Comparison of ENCODE assay signal across 17 cellular contexts in genomic region chr13:106990594-106990993, GRCh38.
DNase-seq lines count a peak whose midpoint lies in the region; ATAC-seq, FAIRE-seq and TF ChIP-seq lines count a peak whose summit lies in the region.
"Had no signal": no experiment of that assay in that cellular context is flagged by ENCODE, and none has a peak within 500 bp of the region (broad histone marks: within the 10 kb centered on the region; RNA-seq: fewer than 3 reads in every experiment).

No MANE protein-coding gene starts in this region.

- no peaks in the 10 kb centered on the region for H3K79me2 ChIP-seq in astrocyte (ENCODE audit: insufficient read depth, low read length)
- H3K79me2 ChIP-seq in smooth muscle cell (ENCODE audit: low read depth), result no peaks in the 10 kb centered on the region

- BruUV-seq in IMR-90 (replicated peaks; lab: Mats Ljungman, UMichigan), result no TSS peak

- H2AFZ ChIP-seq in IMR-90 (replicated peaks; ENCODE audit: low read length, poor library complexity), result no peak overlapping the region
- no peak overlapping the region for H2AFZ ChIP-seq in astrocyte (ENCODE audit: low read depth, low read length)
- H2AFZ ChIP-seq in smooth muscle cell (ENCODE audit: low read depth), result peak overlapping the region; percentile 1

- H3K4me1 ChIP-seq in IMR-90 (ENCODE audit: control insufficient read depth, insufficient read depth, low read length) (peaks cover 5% of the 10 kb centered on the region; the same call in 1 of the 2 replicates), astrocyte (ENCODE audit: insufficient read depth, low read length) (no peaks in the 10 kb centered on the region), smooth muscle cell (ENCODE audit: low read depth) (no peaks in the 10 kb centered on the region), right lobe of liver (peaks cover 0 to 22% (median 9%) of the 10 kb centered on the region in 4 donors)
- H3K4me1 ChIP-seq: A549 had no signal

- DNase-seq in EH (ENCODE audit: low read depth) (peak; percentile 43), IMR-90 (peak; percentile 43), astrocyte (ENCODE audit: low read depth) (peak; percentile 6), smooth muscle cell (lab: John Stamatoyannopoulos, UW; ENCODE audit: unreplicated experiment) (no peak), HCEC 1CT (no peak), right lobe of liver (no peak), cerebellar nuclear complex (lab: John Stamatoyannopoulos, UW) (no peak)
- DNase-seq in activated effector memory CD4-positive, alpha-beta T cell treated with Interleukin-2 at 50 U/mL for 16 hours, result no peak
- DNase-seq: AML-193; C1 segment of cervical spinal cord; Calu3; CD4-positive, alpha-beta T cell; DMS 273 treated with DMSO at 0.1 percent for 48 hours had no signal

- peaks cover 2% of the 10 kb centered on the region for H3K9me3 Mint-ChIP-seq in astrocyte (ENCODE audit: unreplicated experiment)

- 0 out of 2 replicates have a peak overlapping the region, but pooled peaks have one; percentile 42 for H3K14ac ChIP-seq in IMR-90 (replicated peaks; ENCODE audit: low read depth, low read length)

- WGBS in IMR-90 (ENCODE audit: extremely low coverage in 2 of 2, insufficient read length in 1 of 2), 2 experiments, result no CpG with 5 or more reads among the region's 1 CpG
- 54% methylated on average over 1 of the region's 1 CpG for WGBS in smooth muscle cell (ENCODE audit: low lambda C conversion rate)
- 88% methylated on average over 1 of the region's 1 CpG for WGBS in right lobe of liver (ENCODE audit: insufficient coverage, low coverage, low lambda C conversion rate, missing lambda C conversion rate)

- CTCF ChIA-PET in IMR-90 (lab: Yijun Ruan, JAX), result interaction anchor here (0.7 to 1.0 kb wide), 3 partner anchors 10 to 63 kb away, joined by 4 to 5 read pairs (median 4); no protein-coding TSS in a partner anchor

- no peak overlapping the region for H3K23ac ChIP-seq in IMR-90 (ENCODE audit: low read depth, low read length)

- H3K9me1 ChIP-seq in IMR-90 (ENCODE audit: insufficient read depth, low read length), result no peaks in the 10 kb centered on the region

- in situ Hi-C loops in IMR-90 (cut with MboI; ENCODE audit: low sequenced_read_pairs), result no loop called here

- H4K20me1 ChIP-seq in IMR-90 (ENCODE audit: insufficient read depth, low read length) (no peaks in the 10 kb centered on the region), astrocyte (ENCODE audit: insufficient read depth, low read length) (no peaks in the 10 kb centered on the region), smooth muscle cell (ENCODE audit: low read depth) (no peaks in the 10 kb centered on the region)

- peak overlapping the region; percentile 24 for H2BK5ac ChIP-seq in IMR-90 (ENCODE audit: low read depth, low read length, poor library complexity, severe bottlenecking)

- H2BK20ac ChIP-seq in IMR-90 (ENCODE audit: low read depth, low read length), result peak overlapping the region; percentile 21; the same call in 1 of the 2 replicates

- TF ChIP-seq POLR2A in IMR-90 (IDR thresholded peaks at IDR 0.05; ENCODE audit: low read depth, low read length) (no peak), right lobe of liver (IDR thresholded peaks at IDR 0.05) (no peak)

- H3K4me3 ChIP-seq in IMR-90 (ENCODE audit: insufficient read depth, low read depth, low read length) (no peak overlapping the region), astrocyte (ENCODE audit: insufficient read depth, low read depth, low read length) (no peak overlapping the region), smooth muscle cell (no peak overlapping the region), right lobe of liver (no peak overlapping the region)
- H3K4me3 ChIP-seq: A549 had no signal

- TF ChIP-seq CTCF in IMR-90 (conservative IDR thresholded peaks at IDR 0.05; ENCODE audit: low read depth, low read length), result no peak
- TF ChIP-seq CTCF in astrocyte (IDR thresholded peaks at IDR 0.05; ENCODE audit: insufficient read depth, low read depth, low read length), result no peak
- TF ChIP-seq CTCF in smooth muscle cell (IDR thresholded peaks at IDR 0.05; ENCODE audit: borderline replicate concordance, insufficient read depth, poor library complexity, severe bottlenecking), result no peak
- TF ChIP-seq CTCF in right lobe of liver (IDR thresholded peaks at IDR 0.05), result no peak

- no peak overlapping the region for H4K5ac ChIP-seq in IMR-90 (ENCODE audit: low read depth, low read length)

- H3K36me3 ChIP-seq in IMR-90 (ENCODE audit: control insufficient read depth, insufficient read depth, low read length) (no peaks in the 10 kb centered on the region), astrocyte (ENCODE audit: insufficient read depth, low read length) (no peaks in the 10 kb centered on the region), smooth muscle cell (ENCODE audit: low read depth) (no peaks in the 10 kb centered on the region), right lobe of liver (no peaks in the 10 kb centered on the region)

- H3K56ac ChIP-seq in IMR-90 (ENCODE audit: extremely low read depth, insufficient read depth, low read length), result no peak overlapping the region

- ATAC-seq in IMR-90 (ENCODE audit: low read depth) (peak; percentile 63), right lobe of liver (no peak)
- ATAC-seq: A549, HepG2 had no signal

- H3K27me3 Mint-ChIP-seq in astrocyte (ENCODE audit: low read depth, unreplicated experiment), result no peaks in the 10 kb centered on the region
- H3K27me3 Mint-ChIP-seq: CD4-positive, alpha-beta T cell had no signal

- dilution Hi-C loops in IMR-90 (cut with HindIII; ENCODE audit: low sequenced_read_pairs, unreplicated experiment), result no loop called here

- no peaks in the 10 kb centered on the region for H3K36me3 Mint-ChIP-seq in astrocyte (ENCODE audit: low read depth, unreplicated experiment)

- H2AK9ac ChIP-seq in IMR-90 (replicated peaks; ENCODE audit: low read depth, low read length, poor library complexity), result no peak overlapping the region

- no peak overlapping the region for H3K27ac ChIP-seq in IMR-90 (ENCODE audit: insufficient read depth, low read length)
- H3K27ac ChIP-seq in astrocyte (ENCODE audit: low read depth, low read length), result no peak overlapping the region
- peak overlapping the region; percentile 69 for H3K27ac ChIP-seq in smooth muscle cell (ENCODE audit: low read depth)
- H3K27ac ChIP-seq in right lobe of liver, result no peak overlapping the region
- H3K27ac ChIP-seq: A549 had no signal

- intact Hi-C loops in IMR-90 (cut with micrococcal nuclease), result loop anchor here (5.0 kb wide), 1 partner anchor 42 kb away; no protein-coding TSS in a partner anchor
- intact Hi-C loops in right lobe of liver (cut with DNase I), result no loop called here

- no peak overlapping the region for H2BK15ac ChIP-seq in IMR-90 (ENCODE audit: low read depth, low read length)

- 0 out of 2 replicates have a peak overlapping the region, but pooled peaks have one; percentile 30 for H3K4ac ChIP-seq in IMR-90 (ENCODE audit: low read depth, low read length)

- no peak for TF ChIP-seq RAD21 in IMR-90 (IDR thresholded peaks at IDR 0.05; ENCODE audit: low read length)

- no peak overlapping the region for H2AK5ac ChIP-seq in IMR-90 (ENCODE audit: low read depth, low read length)

- H4K91ac ChIP-seq in IMR-90 (ENCODE audit: insufficient read depth, low read depth, low read length), result no peak overlapping the region

- no peaks in the 10 kb centered on the region for H3K79me1 ChIP-seq in IMR-90 (ENCODE audit: low read depth in 1 of 2, low read length in 2 of 2)

- no peak for FAIRE-seq in astrocyte (lab: Jason Lieb, UNC)
- FAIRE-seq: A549, GM12892, HepG2, HTR-8/SVneo had no signal

- H2BK120ac ChIP-seq in IMR-90 (ENCODE audit: low read depth, low read length), result peak overlapping the region; percentile 39

- no peak overlapping the region for H3K4me3 Mint-ChIP-seq in astrocyte (ENCODE audit: unreplicated experiment)
- H3K4me3 Mint-ChIP-seq: CD4-positive, alpha-beta T cell had no signal

- POLR2A ChIA-PET in IMR-90 (lab: Charles Lee; ENCODE audit: unreplicated experiment), result no interaction called here

- H3K27me3 ChIP-seq in IMR-90 (ENCODE audit: control insufficient read depth, insufficient read depth, low read length), result no peaks in the 10 kb centered on the region
- H3K27me3 ChIP-seq in astrocyte (ENCODE audit: insufficient read depth, low read length), result no peaks in the 10 kb centered on the region
- H3K27me3 ChIP-seq in smooth muscle cell (ENCODE audit: low read depth), result peaks cover 4% of the 10 kb centered on the region
- H3K27me3 ChIP-seq in right lobe of liver, result no peaks in the 10 kb centered on the region

- no peaks in the 10 kb centered on the region for H3K9me3 ChIP-seq in IMR-90 (ENCODE audit: control insufficient read depth, insufficient read depth, low read length)
- H3K9me3 ChIP-seq in astrocyte (ENCODE audit: insufficient read depth, low read depth, low read length), result no peaks in the 10 kb centered on the region
- no peaks in the 10 kb centered on the region for H3K9me3 ChIP-seq in smooth muscle cell (replicated peaks; ENCODE audit: low read depth)
- no peaks in the 10 kb centered on the region for H3K9me3 ChIP-seq in right lobe of liver
- H3K9me3 ChIP-seq: A549 had no signal

- H3K18ac ChIP-seq in IMR-90 (ENCODE audit: low read depth, low read length), result peak overlapping the region; percentile 61; the same call in 1 of the 2 replicates

- H3K4me1 Mint-ChIP-seq in astrocyte (ENCODE audit: low read depth, unreplicated experiment), result peaks cover 15% of the 10 kb centered on the region

- no peak overlapping the region for H4K8ac ChIP-seq in IMR-90 (ENCODE audit: low read depth in 2 of 2, low read length in 2 of 2)

- no peak overlapping the region for H3K27ac Mint-ChIP-seq in astrocyte (ENCODE audit: unreplicated experiment)
- H3K27ac Mint-ChIP-seq: CD4-positive, alpha-beta T cell had no signal

- H3K9ac ChIP-seq in IMR-90 (ENCODE audit: low read depth, low read length) (no peak overlapping the region), astrocyte (ENCODE audit: low read length) (no peak overlapping the region), smooth muscle cell (ENCODE audit: low read depth) (no peak overlapping the region)

- H3K4me2 ChIP-seq in IMR-90 (ENCODE audit: low read depth, low read length), result peak overlapping the region; percentile 54; the same call in 1 of the 2 replicates
- H3K4me2 ChIP-seq in astrocyte (ENCODE audit: low read length), result no peak overlapping the region
- H3K4me2 ChIP-seq in smooth muscle cell, result peak overlapping the region; percentile 21
- H3K4me2 ChIP-seq: A549 had no signal

- H3F3A ChIP-seq in smooth muscle cell (ENCODE audit: low read depth), result no peaks in the 10 kb centered on the region

TF ChIP-seq in IMR-90, 13 proteins besides CTCF, POLR2A, EP300 and RAD21:
- TF ChIP-seq FOS (IDR thresholded peaks at IDR 0.05; ENCODE audit: low read depth, low read length), result peak; percentile 52
- TF ChIP-seq RCOR1 (IDR thresholded peaks at IDR 0.05; ENCODE audit: insufficient replicate concordance, low read length), result no peak
- TF ChIP-seq CEBPB (IDR thresholded peaks at IDR 0.05; ENCODE audit: low read depth, low read length), result peak; percentile 35; the same call in 1 of the 2 replicates

Comparison
In these comparisons a context has a peak if more than half of its experiments do, and no peak if none do; other contexts are left out.
1. DNase-seq: peak in EH (single experiment), IMR-90 (single experiment) and astrocyte (single experiment); none in smooth muscle cell (single experiment), HCEC 1CT (single experiment), right lobe of liver (0 of 3), activated effector memory CD4-positive, alpha-beta T cell treated with Interleukin-2 at 50 U/mL for 16 hours (single experiment) and cerebellar nuclear complex (0 of 2).